15 cellular contexts compared by ENCODE assay signal in the genomic region with DNA sequence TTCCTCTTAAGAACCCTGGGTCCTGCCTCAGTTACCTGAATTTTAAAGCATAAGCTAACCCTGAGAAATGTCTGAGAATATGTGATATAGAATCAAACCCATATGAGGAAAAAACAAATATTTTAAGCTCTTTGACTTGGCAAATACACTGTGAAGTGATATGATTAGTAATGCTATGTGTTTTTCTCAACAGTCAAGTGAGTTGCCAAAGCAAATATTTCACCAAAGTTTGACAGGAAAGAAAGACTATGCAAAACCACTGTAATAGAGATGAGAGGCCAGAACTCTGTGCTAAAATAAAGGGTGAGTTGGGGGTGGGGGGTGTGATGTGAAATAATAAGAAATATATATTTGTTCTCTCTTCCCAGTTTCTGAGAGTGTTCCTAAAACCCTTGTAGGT.
DNase-seq lines count a peak whose midpoint lies in the region; FAIRE-seq and TF ChIP-seq lines count a peak whose summit lies in the region.
"Had no signal": no experiment of that assay in that cellular context is flagged by ENCODE, and none has a peak within 500 bp of the region (broad histone marks: within the 10 kb centered on the region; RNA-seq: fewer than 3 reads in every experiment).

No MANE protein-coding gene starts in this region.

- H3K4me1 Mint-ChIP-seq in astrocyte (ENCODE audit: low read depth, unreplicated experiment), result no peaks in the 10 kb centered on the region
- H3K4me1 Mint-ChIP-seq: CD8-positive, alpha-beta memory T cell; GM23338 had no signal

- dilution Hi-C loops in endothelial cell of umbilical vein (cut with MboI; ENCODE audit: extremely low pct_ligation_motif_present, low sequenced_read_pairs), result no loop called here

- no peaks in the 10 kb centered on the region for H3K9me3 ChIP-seq in astrocyte (ENCODE audit: insufficient read depth, low read depth, low read length)
- no peaks in the 10 kb centered on the region for H3K9me3 ChIP-seq in endothelial cell of umbilical vein (replicated peaks; ENCODE audit: control insufficient read depth, insufficient read depth, low read length)
- H3K9me3 ChIP-seq: BLaER1, Caco-2 had no signal

- FAIRE-seq in astrocyte (lab: Jason Lieb, UNC) (no peak), endothelial cell of umbilical vein (lab: Jason Lieb, UNC) (no peak)

- TF ChIP-seq CTCF in astrocyte (IDR thresholded peaks at IDR 0.05; ENCODE audit: insufficient read depth, low read depth, low read length) (no peak), endothelial cell of umbilical vein (IDR thresholded peaks at IDR 0.05; ENCODE audit: extremely low read depth in 1 of 2, insufficient read depth in 1 of 2, low read depth in 1 of 2, low read length in 2 of 2) (no peak)

- H3K79me2 ChIP-seq in astrocyte (ENCODE audit: insufficient read depth, low read length) (no peaks in the 10 kb centered on the region), endothelial cell of umbilical vein (ENCODE audit: control insufficient read depth, insufficient read depth, low read length) (no peaks in the 10 kb centered on the region)

- H3K4me3 Mint-ChIP-seq in astrocyte (ENCODE audit: unreplicated experiment), result no peak overlapping the region
- H3K4me3 Mint-ChIP-seq: CD8-positive, alpha-beta memory T cell; GM23338 had no signal

- H3K36me3 ChIP-seq in astrocyte (ENCODE audit: insufficient read depth, low read length) (no peaks in the 10 kb centered on the region), endothelial cell of umbilical vein (ENCODE audit: control insufficient read depth in 2 of 2, extremely low read depth in 1 of 2, insufficient read depth in 2 of 2, low read length in 2 of 2) (no peaks in the 10 kb centered on the region)
- H3K36me3 ChIP-seq: BLaER1 had no signal

- no peaks in the 10 kb centered on the region for H3K9me1 ChIP-seq in endothelial cell of umbilical vein (replicated peaks; ENCODE audit: control insufficient read depth, extremely low read depth, insufficient read depth, low read length)

- H3K9me3 Mint-ChIP-seq in astrocyte (ENCODE audit: unreplicated experiment), result no peaks in the 10 kb centered on the region
- H3K9me3 Mint-ChIP-seq: GM23338 had no signal

- DNase-seq in LHCN-M2 (ENCODE audit: low read depth) (peak; percentile 6), astrocyte (ENCODE audit: low read depth) (peak; percentile 35), endothelial cell of umbilical vein (ENCODE audit: low read depth, low spot score) (peak; percentile 78), myocyte (ENCODE audit: low read depth) (peak; percentile 5), NCI-H1417 treated with DMSO at 0.1 percent for 48 hours (lab: John Stamatoyannopoulos, UW) (no peak), ureter (ENCODE audit: low spot score) (no peak)
- no peak for DNase-seq in NK-92 treated with Interleukin-12 subunit alpha and Interleukin-12 subunit beta, amount 100 ng/mL, for 24 hours (lab: John Stamatoyannopoulos, UW)
- DNase-seq: 8988T; AML-193; Caco-2; CD8-positive, alpha-beta memory T cell; H7 had no signal

- H2AFZ ChIP-seq in astrocyte (ENCODE audit: low read depth, low read length), result no peak overlapping the region
- H2AFZ ChIP-seq in endothelial cell of umbilical vein (ENCODE audit: low read depth, low read length), result no peak overlapping the region
- H2AFZ ChIP-seq: GM23338 had no signal

- intact Hi-C loops in endothelial cell of umbilical vein (cut with micrococcal nuclease), result no loop called here

- H3K27ac Mint-ChIP-seq in astrocyte (ENCODE audit: unreplicated experiment), result no peak overlapping the region
- H3K27ac Mint-ChIP-seq: CD8-positive, alpha-beta memory T cell; GM23338 had no signal

- H3K27me3 ChIP-seq in astrocyte (ENCODE audit: insufficient read depth, low read length) (no peaks in the 10 kb centered on the region), endothelial cell of umbilical vein (ENCODE audit: control insufficient read depth in 2 of 2, insufficient read depth in 2 of 2, low read length in 2 of 2) (no peaks in the 10 kb centered on the region)
- H3K27me3 ChIP-seq: BLaER1 had no signal

- H3K9ac ChIP-seq in astrocyte (ENCODE audit: low read length) (no peak overlapping the region), endothelial cell of umbilical vein (replicated peaks; ENCODE audit: extremely low read depth, insufficient read depth, low read length) (no peak overlapping the region)
- H3K9ac ChIP-seq: BLaER1 had no signal

- no peaks in the 10 kb centered on the region for H3K36me3 Mint-ChIP-seq in astrocyte (ENCODE audit: low read depth, unreplicated experiment)
- H3K36me3 Mint-ChIP-seq: CD8-positive, alpha-beta memory T cell had no signal

- no peak for TF ChIP-seq POLR2A in endothelial cell of umbilical vein (IDR thresholded peaks at IDR 0.05; ENCODE audit: low read depth, low read length)

- no TSS peak for BruUV-seq in endothelial cell of umbilical vein (replicated peaks; lab: Mats Ljungman, UMichigan)

- H3K4me2 ChIP-seq in astrocyte (ENCODE audit: low read length), result no peak overlapping the region
- no peak overlapping the region for H3K4me2 ChIP-seq in endothelial cell of umbilical vein (ENCODE audit: insufficient read depth, low read length)
- H3K4me2 ChIP-seq: BLaER1, GM23338 had no signal

- H3K27ac ChIP-seq in astrocyte (ENCODE audit: low read depth, low read length), result no peak overlapping the region
- no peak overlapping the region for H3K27ac ChIP-seq in endothelial cell of umbilical vein (ENCODE audit: insufficient read depth, low read depth, low read length)
- H3K27ac ChIP-seq: BLaER1, HL-60 had no signal

- no peaks in the 10 kb centered on the region for H3K27me3 Mint-ChIP-seq in astrocyte (ENCODE audit: low read depth, unreplicated experiment)
- H3K27me3 Mint-ChIP-seq: CD8-positive, alpha-beta memory T cell had no signal

- CTCF ChIA-PET in endothelial cell of umbilical vein (lab: Charles Lee), result no interaction called here

- POLR2A ChIA-PET in endothelial cell of umbilical vein (lab: Charles Lee), result no interaction called here

- H3K4me1 ChIP-seq in astrocyte (ENCODE audit: insufficient read depth, low read length), result no peaks in the 10 kb centered on the region
- H3K4me1 ChIP-seq in endothelial cell of umbilical vein (ENCODE audit: control insufficient read depth, extremely low read depth, insufficient read depth, low read length), result no peaks in the 10 kb centered on the region
- H3K4me1 ChIP-seq: BLaER1 had no signal

- no peaks in the 10 kb centered on the region for H4K20me1 ChIP-seq in astrocyte (ENCODE audit: insufficient read depth, low read length)
- no peaks in the 10 kb centered on the region for H4K20me1 ChIP-seq in endothelial cell of umbilical vein (replicated peaks; ENCODE audit: control insufficient read depth, extremely low read depth, insufficient read depth, low read length)
- H4K20me1 ChIP-seq: BLaER1 had no signal

- H3K4me3 ChIP-seq in astrocyte (ENCODE audit: insufficient read depth, low read depth, low read length) (no peak overlapping the region), endothelial cell of umbilical vein (replicated peaks in 1 of 3; ENCODE audit: insufficient read depth in 1 of 3, low read depth in 1 of 3, low read length in 3 of 3) (no peak overlapping the region)
- H3K4me3 ChIP-seq: BLaER1, GM23338 had no signal

TF ChIP-seq in endothelial cell of umbilical vein, 7 proteins besides CTCF, POLR2A, EP300 and RAD21:
- TF ChIP-seq GATA2 (IDR thresholded peaks at IDR 0.05; ENCODE audit: insufficient read depth, insufficient read length, low read depth, low read length) (no peak), EZH2 (IDR thresholded peaks at IDR 0.05; ENCODE audit: borderline replicate concordance, low read depth, low read length, severe bottlenecking) (no peak), JUN (IDR thresholded peaks at IDR 0.05; ENCODE audit: borderline replicate concordance, insufficient read depth, insufficient read length, low read depth) (no peak), POLR2AphosphoS5 (IDR thresholded peaks at IDR 0.05; ENCODE audit: insufficient read depth, low read depth, low read length) (no peak)
- TF ChIP-seq, protein P1, sequence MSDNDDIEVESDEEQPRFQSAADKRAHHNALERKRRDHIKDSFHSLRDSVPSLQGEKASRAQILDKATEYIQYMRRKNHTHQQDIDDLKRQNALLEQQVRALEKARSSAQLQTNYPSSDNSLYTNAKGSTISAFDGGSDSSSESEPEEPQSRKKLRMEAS (IDR thresholded peaks at IDR 0.05; ENCODE audit: insufficient read depth, insufficient read length), result no peak

Comparison
In these comparisons a context has a peak if more than half of its experiments do, and no peak if none do; other contexts are left out.
1. DNase-seq: peak in LHCN-M2 (single experiment), astrocyte (single experiment), endothelial cell of umbilical vein (single experiment) and myocyte (single experiment); none in NCI-H1417 treated with DMSO at 0.1 percent for 48 hours (single experiment), NK-92 treated with Interleukin-12 subunit alpha and Interleukin-12 subunit beta, amount 100 ng/mL, for 24 hours (single experiment) and ureter (single experiment).